Comparison of ENCODE assay signal across 1 cellular context in the genomic region with DNA sequence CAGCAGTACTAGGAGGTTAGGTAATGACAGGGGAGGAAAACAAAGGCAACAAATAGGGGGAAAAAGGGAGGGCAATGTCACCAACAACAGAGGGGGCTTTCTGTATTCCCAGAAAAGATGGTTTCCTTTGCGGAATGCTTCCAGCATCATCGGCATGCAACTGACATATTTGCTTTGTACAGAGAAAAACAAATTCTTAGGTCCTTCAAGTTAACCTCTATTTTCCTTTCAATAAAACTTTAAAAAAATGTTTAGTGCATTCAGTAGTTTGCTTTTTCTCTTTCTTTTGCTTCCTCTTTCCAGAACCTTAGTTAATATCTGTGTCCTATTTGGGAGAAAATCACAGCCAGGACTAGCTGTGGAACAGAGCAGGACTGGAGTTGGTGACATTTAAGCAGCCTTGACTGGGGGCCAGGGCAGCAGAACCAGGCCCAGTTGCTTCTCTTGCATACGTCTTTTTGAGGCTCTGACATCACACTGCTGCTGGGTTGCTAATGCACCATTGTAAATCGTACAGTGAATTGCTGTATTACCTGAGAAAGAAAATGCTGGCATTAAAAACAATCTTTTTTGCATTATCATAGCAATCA.
TF ChIP-seq lines count a peak whose summit lies in the region.

No MANE protein-coding gene starts in this region.

TF ChIP-seq in A549, 52 proteins besides CTCF, POLR2A, EP300 and RAD21 (continued from another document):
- TF ChIP-seq HMGXB4 (CRISPR knock-in tag; IDR thresholded peaks at IDR 0.05; ENCODE audit: borderline replicate concordance) (no peak), CEBPB (IDR thresholded peaks at IDR 0.05) (no peak), TFCP2L1 (CRISPR knock-in tag; IDR thresholded peaks at IDR 0.05) (no peak)
